ENCODE assay signal across 10 cellular contexts in genomic region chr5:109739741-109740140, GRCh38. TPM values are rescaled to one million over a fixed set of nuclear protein-coding genes. Genes with fewer than 3 reads are reported as not detected.
DNase-seq lines count a peak whose midpoint lies in the region; ATAC-seq, FAIRE-seq and TF ChIP-seq lines count a peak whose summit lies in the region.
"Had no signal": no experiment of that assay in that cellular context is flagged by ENCODE, and none has a peak within 500 bp of the region (broad histone marks: within the 10 kb centered on the region; RNA-seq: fewer than 3 reads in every experiment).

No MANE protein-coding gene starts in this region.

- CTCF ChIA-PET in PC-3 (lab: Charles Lee) (no interaction called here), endothelial cell of umbilical vein (lab: Charles Lee) (interaction anchor here (0.8 to 1.5 kb wide), 3 partner anchors 9 to 49 kb away, joined by 3 to 4 read pairs (median 4); no protein-coding TSS in a partner anchor)
- CTCF ChIA-PET in CD8-positive, alpha-beta memory T cell (lab: Charles Lee) = no interaction called here

- dilution Hi-C loops in endothelial cell of umbilical vein (cut with MboI; ENCODE audit: extremely low pct_ligation_motif_present, low sequenced_read_pairs) = no loop called here

- H3K9me3 ChIP-seq in PC-3 (ENCODE audit: low read length) (no peaks in the 10 kb centered on the region), endothelial cell of umbilical vein (replicated peaks; ENCODE audit: control insufficient read depth, insufficient read depth, low read length) (no peaks in the 10 kb centered on the region), osteoblast (ENCODE audit: low read depth, low read length) (no peaks in the 10 kb centered on the region)
- H3K9me3 ChIP-seq in CD8-positive, alpha-beta memory T cell (ENCODE audit: low read length) = no peaks in the 10 kb centered on the region
- H3K9me3 ChIP-seq: esophagus muscularis mucosa had no signal

- H3K4me2 ChIP-seq in GM23338 (peak overlapping the region; percentile 67), PC-3 (ENCODE audit: low read length) (peak overlapping the region; percentile 63), endothelial cell of umbilical vein (ENCODE audit: insufficient read depth, low read length) (peak overlapping the region; percentile 0), osteoblast (ENCODE audit: insufficient read depth, low read length) (no peak overlapping the region)

- H3K27me3 Mint-ChIP-seq in GM23338 (ENCODE audit: insufficient read depth, low read depth, poor library complexity) = peaks cover 8% of the 10 kb centered on the region
- no peaks in the 10 kb centered on the region for H3K27me3 Mint-ChIP-seq in CD8-positive, alpha-beta memory T cell

- H3K27me3 ChIP-seq in GM23338 (ENCODE audit: insufficient read depth) (no peaks in the 10 kb centered on the region), PC-3 (ENCODE audit: low read length) (no peaks in the 10 kb centered on the region), endothelial cell of umbilical vein (ENCODE audit: control insufficient read depth in 2 of 2, insufficient read depth in 2 of 2, low read length in 2 of 2) (no peaks in the 10 kb centered on the region), osteoblast (ENCODE audit: insufficient read depth, low read length) (no peaks in the 10 kb centered on the region)
- H3K27me3 ChIP-seq in CD8-positive, alpha-beta memory T cell (ENCODE audit: insufficient read depth, low read length, poor library complexity, severe bottlenecking) = no peaks in the 10 kb centered on the region
- H3K27me3 ChIP-seq: esophagus muscularis mucosa had no signal

- H3K9me1 ChIP-seq in endothelial cell of umbilical vein (replicated peaks; ENCODE audit: control insufficient read depth, extremely low read depth, insufficient read depth, low read length) = no peaks in the 10 kb centered on the region

- H3K79me2 ChIP-seq in GM23338 (replicated peaks; ENCODE audit: insufficient read depth) = peaks cover 74% of the 10 kb centered on the region
- no peaks in the 10 kb centered on the region; the same call in 1 of the 2 replicates for H3K79me2 ChIP-seq in PC-3 (ENCODE audit: low read length)
- peaks cover 4% of the 10 kb centered on the region for H3K79me2 ChIP-seq in endothelial cell of umbilical vein (ENCODE audit: control insufficient read depth, insufficient read depth, low read length)
- no peaks in the 10 kb centered on the region for H3K79me2 ChIP-seq in osteoblast (ENCODE audit: insufficient read depth, low read length)

- peak overlapping the region; percentile 44 for H3K4me3 ChIP-seq in GM23338
- no peak overlapping the region; the same call in 1 of the 2 replicates for H3K4me3 ChIP-seq in PC-3 (ENCODE audit: low read length)
- no peak overlapping the region for H3K4me3 ChIP-seq in endothelial cell of umbilical vein (replicated peaks in 1 of 3; ENCODE audit: insufficient read depth in 1 of 3, low read depth in 1 of 3, low read length in 3 of 3)
- no peak overlapping the region for H3K4me3 ChIP-seq in osteoblast (ENCODE audit: insufficient read depth, low read length)
- H3K4me3 ChIP-seq in CD8-positive, alpha-beta memory T cell (ENCODE audit: low read length) = no peak overlapping the region

- peaks cover 6% of the 10 kb centered on the region; the same call in 2 of the 3 replicates for H3K36me3 Mint-ChIP-seq in GM23338 (ENCODE audit: low read depth)
- peaks cover 9 to 50% (median 22%) of the 10 kb centered on the region in 3 donors for H3K36me3 Mint-ChIP-seq in CD8-positive, alpha-beta memory T cell

- H3K27ac ChIP-seq in GM23338 (ENCODE audit: low read depth) = peak overlapping the region; percentile 96
- peak overlapping the region; percentile 6; the same call in 1 of the 2 replicates for H3K27ac ChIP-seq in PC-3 (ENCODE audit: low read length)
- H3K27ac ChIP-seq in endothelial cell of umbilical vein (ENCODE audit: insufficient read depth, low read depth, low read length) = no peak overlapping the region
- H3K27ac ChIP-seq in osteoblast (ENCODE audit: low read depth, low read length) = no peak overlapping the region
- H3K27ac ChIP-seq in CD8-positive, alpha-beta memory T cell (ENCODE audit: low read depth, low read length) = no peak overlapping the region

- DNase-seq in GM23338 (ENCODE audit: low spot score) (peak; percentile 90), PC-3 (peak; percentile 39), endothelial cell of umbilical vein (ENCODE audit: low read depth, low spot score) (peak; percentile 56), osteoblast (ENCODE audit: insufficient read length, low spot score, missing footprints) (no peak), GM20000 (ENCODE audit: low spot score) (no peak), NCI-H187 (lab: John Stamatoyannopoulos, UW) (no peak)
- DNase-seq in CD8-positive, alpha-beta memory T cell = no peak
- DNase-seq: activated CD8-positive, alpha-beta memory T cell treated with anti-CD3 and anti-CD28 coated beads for 24 hours had no signal

- H4K20me1 ChIP-seq in GM23338 (replicated peaks; ENCODE audit: insufficient read depth) = no peaks in the 10 kb centered on the region
- no peaks in the 10 kb centered on the region for H4K20me1 ChIP-seq in PC-3 (ENCODE audit: low read length)
- H4K20me1 ChIP-seq in endothelial cell of umbilical vein (replicated peaks; ENCODE audit: control insufficient read depth, extremely low read depth, insufficient read depth, low read length) = no peaks in the 10 kb centered on the region
- no peaks in the 10 kb centered on the region for H4K20me1 ChIP-seq in osteoblast (ENCODE audit: insufficient read depth, low read length)

- H3K4me1 Mint-ChIP-seq in GM23338 = peaks cover 78% of the 10 kb centered on the region
- H3K4me1 Mint-ChIP-seq in CD8-positive, alpha-beta memory T cell = peaks cover 61 to 77% (median 76%) of the 10 kb centered on the region in 3 donors

- no peak overlapping the region for H3K9ac ChIP-seq in PC-3 (ENCODE audit: low read length)
- no peak overlapping the region for H3K9ac ChIP-seq in endothelial cell of umbilical vein (replicated peaks; ENCODE audit: extremely low read depth, insufficient read depth, low read length)

- H3K27ac Mint-ChIP-seq in GM23338 = peak overlapping the region; percentile 99
- H3K27ac Mint-ChIP-seq in CD8-positive, alpha-beta memory T cell = peak overlapping the region in 4 of 8 donors; percentile 38 to 83 (median 52)

- no peak for FAIRE-seq in endothelial cell of umbilical vein (lab: Jason Lieb, UNC)

- peak; percentile 79 for ATAC-seq in GM23338
- ATAC-seq in PC-3 = peak; percentile 68
- no peak for ATAC-seq in GM18909 (IDR thresholded peaks at IDR 0.05; ENCODE audit: poor library complexity, unreplicated experiment)

- H3K36me3 ChIP-seq in GM23338 (ENCODE audit: insufficient read depth) (no peaks in the 10 kb centered on the region), PC-3 (ENCODE audit: low read depth, low read length) (no peaks in the 10 kb centered on the region), endothelial cell of umbilical vein (ENCODE audit: control insufficient read depth in 2 of 2, extremely low read depth in 1 of 2, insufficient read depth in 2 of 2, low read length in 2 of 2) (no peaks in the 10 kb centered on the region), osteoblast (ENCODE audit: insufficient read depth, low read length) (no peaks in the 10 kb centered on the region)
- peaks cover 5% of the 10 kb centered on the region for H3K36me3 ChIP-seq in CD8-positive, alpha-beta memory T cell (ENCODE audit: insufficient read depth, low read length)
- H3K36me3 ChIP-seq: esophagus muscularis mucosa had no signal

- H3K9me2 ChIP-seq in GM23338 (ENCODE audit: insufficient read depth) (no peaks in the 10 kb centered on the region), PC-3 (replicated peaks; ENCODE audit: low read length) (no peaks in the 10 kb centered on the region)

- peaks cover 56% of the 10 kb centered on the region for H3K4me1 ChIP-seq in GM23338 (ENCODE audit: insufficient read depth)
- peaks cover 40% of the 10 kb centered on the region for H3K4me1 ChIP-seq in PC-3 (ENCODE audit: insufficient read depth, low read length)
- peaks cover 16% of the 10 kb centered on the region for H3K4me1 ChIP-seq in endothelial cell of umbilical vein (ENCODE audit: control insufficient read depth, extremely low read depth, insufficient read depth, low read length)
- H3K4me1 ChIP-seq in osteoblast (ENCODE audit: insufficient read depth, low read length) = peaks cover 29% of the 10 kb centered on the region
- H3K4me1 ChIP-seq in CD8-positive, alpha-beta memory T cell (ENCODE audit: insufficient read depth, low read length) = peaks cover 15% of the 10 kb centered on the region

- intact Hi-C loops in PC-3 (cut with micrococcal nuclease) (no loop called here), endothelial cell of umbilical vein (cut with micrococcal nuclease) (no loop called here)

- TF ChIP-seq CTCF in GM23338 (conservative IDR thresholded peaks at IDR 0.05; ENCODE audit: low read depth in 2 of 2) (no peak), PC-3 (conservative IDR thresholded peaks at IDR 0.05; ENCODE audit: low read depth, low read length) (no peak), endothelial cell of umbilical vein (IDR thresholded peaks at IDR 0.05; ENCODE audit: extremely low read depth in 1 of 2, insufficient read depth in 1 of 2, low read depth in 1 of 2, low read length in 2 of 2) (no peak), osteoblast (IDR thresholded peaks at IDR 0.05; ENCODE audit: extremely low read depth, low read depth, low read length) (no peak), GM20000 (IDR thresholded peaks at IDR 0.05; ENCODE audit: extremely low read depth, missing control alignments) (no peak)

- peak overlapping the region; percentile 67 for H3K4me3 Mint-ChIP-seq in GM23338
- H3K4me3 Mint-ChIP-seq in CD8-positive, alpha-beta memory T cell = peak overlapping the region in 1 of 7 donors; percentile 51

- no peak for TF ChIP-seq POLR2A in endothelial cell of umbilical vein (IDR thresholded peaks at IDR 0.05; ENCODE audit: low read depth, low read length)

- POLR2A ChIA-PET in PC-3 (lab: Charles Lee; ENCODE audit: unreplicated experiment) (interaction anchor here (0.6 kb wide), 1 partner anchor 45 kb away, joined by 7 read pairs; no protein-coding TSS in a partner anchor), endothelial cell of umbilical vein (lab: Charles Lee) (no interaction called here)
- POLR2A ChIA-PET in CD8-positive, alpha-beta memory T cell (lab: Charles Lee) = no interaction called here

- H2AFZ ChIP-seq in GM23338 (no peak overlapping the region), PC-3 (ENCODE audit: low read length) (0 out of 2 replicates have a peak overlapping the region, but pooled peaks have one; percentile 33), endothelial cell of umbilical vein (ENCODE audit: low read depth, low read length) (no peak overlapping the region), osteoblast (ENCODE audit: low read length) (peak overlapping the region; percentile 26)

- H3F3A ChIP-seq in GM23338 (replicated peaks; ENCODE audit: low read depth) = no peaks in the 10 kb centered on the region
- H3F3A ChIP-seq in PC-3 (ENCODE audit: low read length, unreplicated experiment) = no peaks in the 10 kb centered on the region

- BruUV-seq in PC-3 (replicated peaks; lab: Mats Ljungman, UMichigan) (no TSS peak), endothelial cell of umbilical vein (replicated peaks; lab: Mats Ljungman, UMichigan) (no TSS peak)

- H3K9me3 Mint-ChIP-seq in GM23338 = no peaks in the 10 kb centered on the region
- no peaks in the 10 kb centered on the region for H3K9me3 Mint-ChIP-seq in CD8-positive, alpha-beta memory T cell

RNA-seq across cellular contexts. Expression of gene MAN2A1, which starts 50.0 kb away (rescaled TPM):
- 129 and 132 TPM in 2 replicates for total RNA-seq in GM23338 (2014; rRNA removed; shearing (Covaris generic))
- polyA plus RNA-seq in GM23338 (2016; fragmentation: Nextera tagmentation; extraction: Ambion mirVana) = 28.3 and 32.5 TPM in 2 replicates
- total RNA-seq in PC-3 (2014; rRNA removed) = 20.8 and 21.8 TPM in 2 replicates
- 47.6 and 54.8 TPM in 2 replicates for total RNA-seq in endothelial cell of umbilical vein
- polyA plus RNA-seq in endothelial cell of umbilical vein = 16.2 and 20.8 TPM in 2 replicates
- polyA plus RNA-seq in endothelial cell of umbilical vein (2011; cell fraction: cytosol; rRNA removed) = 16.7 TPM in 2 replicates
- polyA plus RNA-seq in endothelial cell of umbilical vein (2011; cell fraction: nucleus; rRNA removed) = 32.0 and 40.9 TPM in 2 replicates
- 44.0 and 50.6 TPM in 2 replicates for polyA plus RNA-seq in endothelial cell of umbilical vein (2012)
- 64.5 and 69.5 TPM in 2 replicates for polyA minus RNA-seq in endothelial cell of umbilical vein
- 24.4 TPM for polyA minus RNA-seq in endothelial cell of umbilical vein (2011; cell fraction: cytosol; rRNA and poly(A)+ RNA removed)
- polyA minus RNA-seq in endothelial cell of umbilical vein (2011; cell fraction: nucleus; rRNA and poly(A)+ RNA removed) = 94.2 and 133 TPM in 2 replicates
- 69.5 and 81.8 TPM in 2 replicates for total RNA-seq in osteoblast
- total RNA-seq in CD8-positive, alpha-beta memory T cell = 10 to 100 TPM; 28.1 to 30.8 TPM
- 28.9 TPM for polyA plus RNA-seq in CD8-positive, alpha-beta memory T cell

Comparison
In these comparisons a context has a peak if more than half of its experiments do, and no peak if none do; other contexts are left out.
1. DNase-seq: peak in GM23338 (single experiment), PC-3 (single experiment) and endothelial cell of umbilical vein (single experiment); none in osteoblast (single experiment), GM20000 (single experiment), CD8-positive, alpha-beta memory T cell (0 of 5) and NCI-H187 (0 of 2).
2. H2AFZ ChIP-seq: peak in PC-3 (single experiment) and osteoblast (single experiment); none in GM23338 (single experiment) and endothelial cell of umbilical vein (single experiment).
3. H3K27ac ChIP-seq: peak in GM23338 (single experiment) and PC-3 (single experiment); none in endothelial cell of umbilical vein (single experiment), osteoblast (single experiment) and CD8-positive, alpha-beta memory T cell (single experiment).